12 cellular contexts compared by ENCODE assay signal in genomic region chr6:3075522-3076113, GRCh38. TPM values are rescaled to one million over a fixed set of nuclear protein-coding genes. Genes with fewer than 3 reads are reported as not detected.
DNase-seq lines count a peak whose midpoint lies in the region; ATAC-seq and TF ChIP-seq lines count a peak whose summit lies in the region.
"Had no signal": no experiment of that assay in that cellular context is flagged by ENCODE, and none has a peak within 500 bp of the region (broad histone marks: within the 10 kb centered on the region; RNA-seq: fewer than 3 reads in every experiment).

No MANE protein-coding gene starts in this region.

- no CpG with 5 or more reads among the region's 4 CpGs for WGBS in iPS DF 6.9 (ENCODE audit: insufficient coverage, insufficient read length)

- H3K9me3 Mint-ChIP-seq in activated naive CD4-positive, alpha-beta T cell treated with anti-CD3 and anti-CD28 coated beads, Interleukin-2, amount 50 U/mL, for 24 hours = no peaks in the 10 kb centered on the region
- H3K9me3 Mint-ChIP-seq in WTC11 (peaks cover 6% of the 10 kb centered on the region), type B pancreatic cell (no peaks in the 10 kb centered on the region)

- no peak overlapping the region for H3K4me3 ChIP-seq in iPS DF 6.9 (ENCODE audit: low read length)
- H3K4me3 ChIP-seq: adrenal gland had no signal

- DNase-seq in activated naive CD4-positive, alpha-beta T cell (lab: John Stamatoyannopoulos, UW) = no peak
- DNase-seq in WTC11 (ENCODE audit: low spot score) (no peak), iPS DF 6.9 (ENCODE audit: low read depth, low spot score) (no peak), type B pancreatic cell (ENCODE audit: extremely low spot score, unreplicated experiment) (no peak), cerebellar cortex (ENCODE audit: low spot score) (no peak), COLO668 (lab: John Stamatoyannopoulos, UW; ENCODE audit: unreplicated experiment) (no peak)
- DNase-seq: C1 segment of cervical spinal cord; NCI-H446; stimulated activated CD4-positive, alpha-beta T cell treated with anti-CD3 and anti-CD28 coated beads, Interleukin-15, amount 100 ng/mL, for 24 hours had no signal

- H3K27ac Mint-ChIP-seq in activated naive CD4-positive, alpha-beta T cell treated with anti-CD3 and anti-CD28 coated beads, Interleukin-2, amount 50 U/mL, for 24 hours = peak overlapping the region; percentile 86
- H3K27ac Mint-ChIP-seq in WTC11 (peak overlapping the region; percentile 99), type B pancreatic cell (peak overlapping the region; percentile 30)

- ATAC-seq in WTC11 = peak; percentile 79
- ATAC-seq in GM18868 (IDR thresholded peaks at IDR 0.05; ENCODE audit: unreplicated experiment) = no peak

- H3K4me3 Mint-ChIP-seq in activated naive CD4-positive, alpha-beta T cell treated with anti-CD3 and anti-CD28 coated beads, Interleukin-2, amount 50 U/mL, for 24 hours = peak overlapping the region; percentile 75
- peak overlapping the region; percentile 37 for H3K4me3 Mint-ChIP-seq in WTC11
- H3K4me3 Mint-ChIP-seq in type B pancreatic cell = no peak overlapping the region

- peaks cover 7% of the 10 kb centered on the region; the same call in 1 of the 2 replicates for H3K36me3 ChIP-seq in iPS DF 6.9 (ENCODE audit: control insufficient read depth, insufficient read depth, low read length)

- no peaks in the 10 kb centered on the region for H3K27me3 ChIP-seq in iPS DF 6.9 (ENCODE audit: control insufficient read depth, insufficient read depth, low read length)
- H3K27me3 ChIP-seq: adrenal gland had no signal

- POLR2A ChIA-PET in WTC11 (lab: Charles Lee) = interaction anchor here (0.6 kb wide), 1 partner anchor 88 kb away, joined by 5 read pairs; no protein-coding TSS in a partner anchor

- H3K4me1 ChIP-seq in iPS DF 6.9 (ENCODE audit: control insufficient read depth, insufficient read depth, low read length) = peaks cover 7% of the 10 kb centered on the region

- H3K36me3 Mint-ChIP-seq in activated naive CD4-positive, alpha-beta T cell treated with anti-CD3 and anti-CD28 coated beads, Interleukin-2, amount 50 U/mL, for 24 hours = peaks cover 22% of the 10 kb centered on the region
- H3K36me3 Mint-ChIP-seq in WTC11 (peaks cover 46% of the 10 kb centered on the region), type B pancreatic cell (peaks cover 33% of the 10 kb centered on the region)

- TF ChIP-seq CTCF in WTC11 (IDR thresholded peaks at IDR 0.05) (no peak), type B pancreatic cell (conservative IDR thresholded peaks at IDR 0.05) (no peak)

- no peaks in the 10 kb centered on the region for H3K9me3 ChIP-seq in iPS DF 6.9 (ENCODE audit: control insufficient read depth, insufficient read depth, low read length)
- H3K9me3 ChIP-seq: adrenal gland had no signal

- peaks cover 58% of the 10 kb centered on the region for H3K4me1 Mint-ChIP-seq in activated naive CD4-positive, alpha-beta T cell treated with anti-CD3 and anti-CD28 coated beads, Interleukin-2, amount 50 U/mL, for 24 hours
- H3K4me1 Mint-ChIP-seq in WTC11 (peaks cover 55% of the 10 kb centered on the region), type B pancreatic cell (ENCODE audit: unreplicated experiment) (peaks cover 4% of the 10 kb centered on the region)

- H3K27ac ChIP-seq in iPS DF 6.9 (ENCODE audit: low read length) = peak overlapping the region; percentile 83
- H3K27ac ChIP-seq: adrenal gland had no signal

- H3K27me3 Mint-ChIP-seq in activated naive CD4-positive, alpha-beta T cell treated with anti-CD3 and anti-CD28 coated beads, Interleukin-2, amount 50 U/mL, for 24 hours = no peaks in the 10 kb centered on the region
- H3K27me3 Mint-ChIP-seq in WTC11 (ENCODE audit: low read depth) (no peaks in the 10 kb centered on the region), type B pancreatic cell (no peaks in the 10 kb centered on the region)

- CTCF ChIA-PET in WTC11 (lab: Charles Lee) = interaction anchor here (0.6 to 2.0 kb wide), 11 partner anchors 12 to 338 kb away, joined by 3 to 8 read pairs (median 3); partner anchors contain the start of genes NQO2 and SERPINB1

TF ChIP-seq in WTC11, 78 proteins besides CTCF, POLR2A, EP300 and RAD21:
- TF ChIP-seq GABPB1 (CRISPR knock-in tag; IDR thresholded peaks at IDR 0.05) = peak; percentile 66
- TF ChIP-seq ERG (CRISPR knock-in tag; IDR thresholded peaks at IDR 0.05) = no peak
- no peak for TF ChIP-seq E2F1 (CRISPR knock-in tag; IDR thresholded peaks at IDR 0.05)

RNA-seq across cellular contexts. Expression of gene RIPK1, which starts 7.3 kb away (rescaled TPM):
- 8.7 to 11.8 TPM (median 11.3 TPM) in 3 replicates for total RNA-seq in WTC11 (2021)
- 14.7 and 16.3 TPM in 2 replicates for total RNA-seq in type B pancreatic cell (ENCODE audit: low replicate concordance)

RNA-seq across cellular contexts. Expression of gene BPHL, which starts 42.9 kb away (rescaled TPM):
- total RNA-seq in WTC11 (2021) = 29.7 to 45.5 TPM (median 43.2 TPM) in 3 replicates
- total RNA-seq in type B pancreatic cell (ENCODE audit: low replicate concordance) = 50.3 and 56.2 TPM in 2 replicates

Comparison
In these comparisons a context has a peak if more than half of its experiments do, and no peak if none do; other contexts are left out.
1. H3K27ac Mint-ChIP-seq: peak in every context shown above with its lines; median percentile 99 in WTC11; 86 in activated naive CD4-positive, alpha-beta T cell treated with anti-CD3 and anti-CD28 coated beads, Interleukin-2, amount 50 U/mL, for 24 hours; 30 in type B pancreatic cell.